In genomic region chr21:30044447-30045064, GRCh38 we compare ENCODE assay signal across 8 cellular contexts.
DNase-seq lines count a peak whose midpoint lies in the region; ATAC-seq and TF ChIP-seq lines count a peak whose summit lies in the region.

No MANE protein-coding gene starts in this region.

- H3K4me2 ChIP-seq in osteoblast (ENCODE audit: insufficient read depth, low read length): no peak overlapping the region

- H3K36me3 ChIP-seq in osteoblast (ENCODE audit: insufficient read depth, low read length): no peaks in the 10 kb centered on the region

- intact Hi-C loops in activated CD4-positive, alpha-beta T cell treated with anti-CD3 and anti-CD28 coated beads for 36 hours (cut with DNase I, micrococcal nuclease): loop anchor here (2.0 to 10.0 kb wide), 4 partner anchors 150 to 1043 kb away; no protein-coding TSS in a partner anchor

- CTCF ChIA-PET in activated CD4-positive, alpha-beta T cell treated with anti-CD3 and anti-CD28 coated beads for 36 hours (lab: Charles Lee): interaction anchor here (0.6 to 2.4 kb wide), 13 partner anchors 9 to 1041 kb away, joined by 3 to 18 read pairs (median 4); no protein-coding TSS in a partner anchor

- no peaks in the 10 kb centered on the region for H3K4me1 Mint-ChIP-seq in activated CD4-positive, alpha-beta T cell treated with anti-CD3 and anti-CD28 coated beads for 36 hours

- no peaks in the 10 kb centered on the region for H3K79me2 ChIP-seq in osteoblast (ENCODE audit: insufficient read depth, low read length)

- peak; percentile 82 for TF ChIP-seq CTCF in osteoblast (IDR thresholded peaks at IDR 0.05; ENCODE audit: extremely low read depth, low read depth, low read length)

- peaks cover 5% of the 10 kb centered on the region for H3K27me3 Mint-ChIP-seq in activated CD4-positive, alpha-beta T cell treated with anti-CD3 and anti-CD28 coated beads for 36 hours

- H3K4me3 Mint-ChIP-seq in activated CD4-positive, alpha-beta T cell treated with anti-CD3 and anti-CD28 coated beads for 36 hours: no peak overlapping the region

- H3K27ac Mint-ChIP-seq in activated CD4-positive, alpha-beta T cell treated with anti-CD3 and anti-CD28 coated beads for 36 hours: no peak overlapping the region

- no peak overlapping the region for H3K27ac ChIP-seq in osteoblast (ENCODE audit: low read depth, low read length)

- H3K4me3 ChIP-seq in osteoblast (ENCODE audit: insufficient read depth, low read length): no peak overlapping the region

- DNase-seq in activated CD4-positive, alpha-beta T cell treated with anti-CD3 and anti-CD28 coated beads for 36 hours: peak; percentile 7
- no peak for DNase-seq in activated CD4-positive, alpha-beta T cell treated with anti-CD3 and anti-CD28 coated beads for 48 hours
- DNase-seq in NCI-H2029 treated with DMSO at 0.1 percent for 48 hours (lab: John Stamatoyannopoulos, UW) (peak; percentile 34), dermis blood vessel endothelial cell (peak; percentile 43), osteoblast (ENCODE audit: insufficient read length, low spot score, missing footprints) (no peak)

- POLR2A ChIA-PET in activated CD4-positive, alpha-beta T cell treated with anti-CD3 and anti-CD28 coated beads for 36 hours (lab: Charles Lee): no interaction called here

- H2AFZ ChIP-seq in osteoblast (ENCODE audit: low read length): no peak overlapping the region

- H3K27me3 ChIP-seq in osteoblast (ENCODE audit: insufficient read depth, low read length): no peaks in the 10 kb centered on the region

- peaks cover 7% of the 10 kb centered on the region for H3K9me3 Mint-ChIP-seq in activated CD4-positive, alpha-beta T cell treated with anti-CD3 and anti-CD28 coated beads for 36 hours (ENCODE audit: low read depth)

- H3K36me3 Mint-ChIP-seq in activated CD4-positive, alpha-beta T cell treated with anti-CD3 and anti-CD28 coated beads for 36 hours (ENCODE audit: low read depth): no peaks in the 10 kb centered on the region

- no peaks in the 10 kb centered on the region for H3K4me1 ChIP-seq in osteoblast (ENCODE audit: insufficient read depth, low read length)

- H4K20me1 ChIP-seq in osteoblast (ENCODE audit: insufficient read depth, low read length): no peaks in the 10 kb centered on the region

- no peak for ATAC-seq in activated CD4-positive, alpha-beta T cell treated with anti-CD3 and anti-CD28 coated beads for 36 hours
- no peak for ATAC-seq in HG02642 (IDR thresholded peaks at IDR 0.05; ENCODE audit: poor library complexity, unreplicated experiment)
- no peak for ATAC-seq in HG02840 (IDR thresholded peaks at IDR 0.05; ENCODE audit: low FRiP score, unreplicated experiment)
- no peak for ATAC-seq in HG03045 (IDR thresholded peaks at IDR 0.05; ENCODE audit: unreplicated experiment)

- no peaks in the 10 kb centered on the region for H3K9me3 ChIP-seq in osteoblast (ENCODE audit: low read depth, low read length)

Comparison
In these comparisons a context has a peak if more than half of its experiments do, and no peak if none do; other contexts are left out.
1. DNase-seq: peak in activated CD4-positive, alpha-beta T cell treated with anti-CD3 and anti-CD28 coated beads for 36 hours (single experiment), NCI-H2029 treated with DMSO at 0.1 percent for 48 hours (single experiment) and dermis blood vessel endothelial cell (single experiment); none in activated CD4-positive, alpha-beta T cell treated with anti-CD3 and anti-CD28 coated beads for 48 hours (single experiment) and osteoblast (single experiment).